In genomic region chr20:52892023-52892422, GRCh38 we compare ENCODE assay signal across 5 cellular contexts.
"Had no signal": no experiment of that assay in that cellular context is flagged by ENCODE, and none has a peak within 500 bp of the region (broad histone marks: within the 10 kb centered on the region; RNA-seq: fewer than 3 reads in every experiment).

No MANE protein-coding gene starts in this region.

- FAIRE-seq: HepG2, K562 had no signal

- ATAC-seq: HepG2, K562 had no signal

- DNase-seq: IMR-90, KBM-7, KG1 had no signal
